8 cellular contexts compared by ENCODE assay signal in genomic region chr6:142802124-142802523, GRCh38.
DNase-seq lines count a peak whose midpoint lies in the region; ATAC-seq lines count a peak whose summit lies in the region.

No MANE protein-coding gene starts in this region.

- no peaks in the 10 kb centered on the region for H3K9me3 Mint-ChIP-seq in stimulated activated naive CD8-positive, alpha-beta T cell treated with anti-CD3 and anti-CD28 coated beads, Interleukin-15, amount 100 ng/mL, for 72 hours

- peak overlapping the region; percentile 54 to 61 for H3K4me3 Mint-ChIP-seq in stimulated activated naive CD8-positive, alpha-beta T cell treated with anti-CD3 and anti-CD28 coated beads, Interleukin-15, amount 100 ng/mL, for 72 hours

- peaks cover 87% of the 10 kb centered on the region for H3K4me1 Mint-ChIP-seq in stimulated activated naive CD8-positive, alpha-beta T cell treated with anti-CD3 and anti-CD28 coated beads, Interleukin-15, amount 100 ng/mL, for 72 hours

- peak; percentile 77 for ATAC-seq in left ventricle myocardium superior
- peak; percentile 88 for ATAC-seq in stimulated activated naive CD8-positive, alpha-beta T cell treated with anti-CD3 and anti-CD28 coated beads, Interleukin-15, amount 100 ng/mL, for 72 hours
- ATAC-seq in GM18867 (IDR thresholded peaks at IDR 0.05; ENCODE audit: unreplicated experiment): no peak

- H3K27me3 Mint-ChIP-seq in stimulated activated naive CD8-positive, alpha-beta T cell treated with anti-CD3 and anti-CD28 coated beads, Interleukin-15, amount 100 ng/mL, for 72 hours: no peaks in the 10 kb centered on the region

- intact Hi-C loops in left ventricle myocardium superior (cut with micrococcal nuclease): no loop called here

- H3K27ac Mint-ChIP-seq in stimulated activated naive CD8-positive, alpha-beta T cell treated with anti-CD3 and anti-CD28 coated beads, Interleukin-15, amount 100 ng/mL, for 72 hours: peak overlapping the region; percentile 49 to 74

- DNase-seq in AG08395 (ENCODE audit: low spot score) (peak; percentile 97), HCEC 1CT (peak; percentile 99), left ventricle myocardium superior (no peak), Ammon's horn (ENCODE audit: low spot score) (no peak), NCI-H1417 treated with DMSO at 0.1 percent for 48 hours (lab: John Stamatoyannopoulos, UW) (no peak)
- DNase-seq in activated CD4-positive, alpha-beta T cell treated with anti-CD3 and anti-CD28 coated beads, Interleukin-2, amount 50 U/mL, for 4 hours: peak; percentile 30 to 41
- peak in 1 of 2 donors; percentile 59 for DNase-seq in stimulated activated naive CD8-positive, alpha-beta T cell treated with anti-CD3 and anti-CD28 coated beads, Interleukin-15, amount 100 ng/mL, for 72 hours

Comparison
In these comparisons a context has a peak if more than half of its experiments do, and no peak if none do; other contexts are left out.
1. DNase-seq: peak in AG08395 (single experiment), HCEC 1CT (single experiment) and activated CD4-positive, alpha-beta T cell treated with anti-CD3 and anti-CD28 coated beads, Interleukin-2, amount 50 U/mL, for 4 hours (2 of 2); none in left ventricle myocardium superior (single experiment), Ammon's horn (single experiment) and NCI-H1417 treated with DMSO at 0.1 percent for 48 hours (single experiment).